In genomic region chr7:137454169-137455166, GRCh38 we compare ENCODE assay signal across 1 cellular context.
TF ChIP-seq lines count a peak whose summit lies in the region.

No MANE protein-coding gene starts in this region.

TF ChIP-seq in K562, 482 proteins besides CTCF, POLR2A, EP300 and RAD21 (continued from another document):
- TF ChIP-seq, protein P1, sequence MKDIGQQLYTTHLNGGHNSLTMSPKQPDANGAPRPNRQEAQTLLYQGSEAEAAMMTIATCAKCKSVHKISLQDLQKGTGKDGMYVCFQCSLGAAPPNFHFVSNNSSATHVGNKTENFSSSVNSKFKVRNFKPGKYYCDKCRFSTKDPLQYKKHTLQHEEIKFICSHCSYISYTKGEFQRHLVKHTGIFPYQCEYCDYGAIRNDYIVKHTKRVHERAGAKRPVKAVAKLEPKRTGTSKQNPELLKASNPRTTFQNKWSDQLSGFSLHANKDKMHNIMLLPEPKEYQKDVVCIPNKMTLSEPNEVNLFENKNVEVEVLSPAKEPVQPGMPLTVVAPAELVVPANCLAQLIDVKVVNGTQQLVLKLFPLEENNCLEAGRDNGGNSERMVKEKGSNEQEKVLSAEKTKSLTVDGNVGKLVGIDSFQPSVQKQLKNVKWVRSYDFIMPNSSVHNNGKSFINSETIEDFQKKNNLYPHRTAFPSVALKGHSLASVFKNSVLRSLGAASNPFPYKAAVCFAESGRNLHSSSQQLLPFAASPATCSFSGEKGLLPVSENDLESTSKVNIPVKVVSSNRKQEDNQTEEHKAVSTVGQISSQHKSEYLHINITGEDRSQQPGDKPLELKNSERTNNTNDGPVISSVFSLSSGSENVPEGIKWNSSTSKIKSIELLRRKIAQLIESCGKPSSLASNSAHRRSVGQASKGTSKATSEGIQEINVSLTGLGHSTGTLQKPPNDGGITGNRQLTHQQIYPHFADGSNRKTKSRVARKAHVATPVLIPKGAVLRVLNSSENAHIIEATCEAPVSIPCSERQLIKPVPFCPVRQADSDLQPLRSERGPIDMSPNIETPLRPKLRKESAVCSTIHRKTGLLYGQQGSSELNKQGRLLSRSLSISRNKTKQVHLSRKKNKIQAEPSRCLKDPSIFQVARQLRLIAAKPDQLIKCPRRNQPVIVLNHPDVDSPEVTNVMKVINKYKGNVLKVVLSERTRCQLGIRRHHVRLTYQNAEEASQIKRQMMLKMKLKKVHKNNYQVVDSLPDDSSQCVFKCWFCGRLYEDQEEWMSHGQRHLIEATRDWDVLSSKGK (CRISPR knock-in tag; IDR thresholded peaks at IDR 0.05), result no peak
- TF ChIP-seq DEAF1 (CRISPR knock-in tag; IDR thresholded peaks at IDR 0.05) (peak; percentile 46; the same call in 1 of the 2 replicates), PHF8 (IDR thresholded peaks at IDR 0.05; ENCODE audit: borderline replicate concordance, low read length) (no peak), NCOA1 (IDR thresholded peaks at IDR 0.05; ENCODE audit: low read depth) (no peak), MBD1 (CRISPR knock-in tag; IDR thresholded peaks at IDR 0.05) (no peak), MAFF (IDR thresholded peaks at IDR 0.05; ENCODE audit: low read length) (peak; percentile 76; the same call in 1 of the 2 replicates), MAFK (IDR thresholded peaks at IDR 0.05; ENCODE audit: low read length) (peak; percentile 73), HSF4 (CRISPR knock-in tag; IDR thresholded peaks at IDR 0.05; ENCODE audit: borderline replicate concordance) (no peak), NFYB (IDR thresholded peaks at IDR 0.05; ENCODE audit: extremely low read depth, insufficient read length) (no peak), ATF1 (CRISPR knock-in tag; IDR thresholded peaks at IDR 0.05) (no peak), ATF1 (tag; IDR thresholded peaks at IDR 0.05) (no peak), DIDO1 (tag; IDR thresholded peaks at IDR 0.05; ENCODE audit: low read depth) (no peak), HINFP (tag; conservative IDR thresholded peaks at IDR 0.05; ENCODE audit: low read depth) (no peak), ZNF239 (CRISPR knock-in tag; IDR thresholded peaks at IDR 0.05) (no peak), TRIM28 (IDR thresholded peaks at IDR 0.05) (no peak), TEAD2 (tag; IDR thresholded peaks at IDR 0.05) (no peak), HNRNPUL1 (IDR thresholded peaks at IDR 0.05; ENCODE audit: low read length) (no peak), ZNF699 (CRISPR knock-in tag; IDR thresholded peaks at IDR 0.05; ENCODE audit: insufficient replicate concordance) (no peak), NFRKB (IDR thresholded peaks at IDR 0.05; ENCODE audit: low read depth) (no peak), BRCA1 (IDR thresholded peaks at IDR 0.05) (no peak), BRCA1 (CRISPR knock-in tag; IDR thresholded peaks at IDR 0.05) (no peak), ZFPM2 (CRISPR knock-in tag; IDR thresholded peaks at IDR 0.05) (no peak), MAFG (tag; conservative IDR thresholded peaks at IDR 0.05) (peak; percentile 83), ZNF79 (CRISPR knock-in tag; IDR thresholded peaks at IDR 0.05; ENCODE audit: low read depth) (no peak)
- TF ChIP-seq, protein P2, sequence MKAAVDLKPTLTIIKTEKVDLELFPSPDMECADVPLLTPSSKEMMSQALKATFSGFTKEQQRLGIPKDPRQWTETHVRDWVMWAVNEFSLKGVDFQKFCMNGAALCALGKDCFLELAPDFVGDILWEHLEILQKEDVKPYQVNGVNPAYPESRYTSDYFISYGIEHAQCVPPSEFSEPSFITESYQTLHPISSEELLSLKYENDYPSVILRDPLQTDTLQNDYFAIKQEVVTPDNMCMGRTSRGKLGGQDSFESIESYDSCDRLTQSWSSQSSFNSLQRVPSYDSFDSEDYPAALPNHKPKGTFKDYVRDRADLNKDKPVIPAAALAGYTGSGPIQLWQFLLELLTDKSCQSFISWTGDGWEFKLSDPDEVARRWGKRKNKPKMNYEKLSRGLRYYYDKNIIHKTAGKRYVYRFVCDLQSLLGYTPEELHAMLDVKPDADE (conservative IDR thresholded peaks at IDR 0.05; ENCODE audit: control insufficient read depth, low read depth, low read length), result no peak
